Comparison of ENCODE assay signal across 8 cellular contexts in genomic region chr4:602559-602942, GRCh38. TPM values are rescaled to one million over a fixed set of nuclear protein-coding genes. Genes with fewer than 3 reads are reported as not detected.
DNase-seq lines count a peak whose midpoint lies in the region; FAIRE-seq and TF ChIP-seq lines count a peak whose summit lies in the region.

No MANE protein-coding gene starts in this region.

- peak; percentile 6 to 80 for DNase-seq in cardiac muscle cell (ENCODE audit: low read depth in 1 of 2, low spot score in 1 of 2)
- no peak for DNase-seq in cardiac septum (ENCODE audit: low spot score)
- DNase-seq in SK-MEL-5 (ENCODE audit: low read depth, low spot score) = peak; percentile 35
- peak; percentile 79 for DNase-seq in MCF 10A (ENCODE audit: unreplicated experiment)
- DNase-seq in mesothelial cell of epicardium (ENCODE audit: low spot score in 2 of 2, unreplicated experiment in 2 of 2) = peak in 1 of 2 experiments; percentile 63
- DNase-seq in substantia nigra (lab: John Stamatoyannopoulos, UW) = peak in 27 of 49 donors; percentile 12 to 69 (median 44)
- DNase-seq in GM12892 (ENCODE audit: insufficient read length) = no peak
- DNase-seq in dedifferentiated amniotic fluid mesenchymal stem cell (ENCODE audit: extremely low spot score) = no peak

- H3K36me3 Mint-ChIP-seq in MCF 10A (ENCODE audit: insufficient read depth, unreplicated experiment) = no peaks in the 10 kb centered on the region
- no peaks in the 10 kb centered on the region for H3K36me3 Mint-ChIP-seq in mesothelial cell of epicardium

- H3K9me3 ChIP-seq in cardiac muscle cell (ENCODE audit: low read depth) = no peaks in the 10 kb centered on the region

- no peaks in the 10 kb centered on the region for H3K36me3 ChIP-seq in cardiac muscle cell

- FAIRE-seq in GM12892 (lab: Jason Lieb, UNC) = no peak

- no TSS peak for BruUV-seq in MCF 10A (replicated peaks; lab: Mats Ljungman, UMichigan)

- peaks cover 15% of the 10 kb centered on the region for H3K27me3 Mint-ChIP-seq in MCF 10A (ENCODE audit: insufficient read depth, unreplicated experiment)
- peaks cover 57% of the 10 kb centered on the region for H3K27me3 Mint-ChIP-seq in mesothelial cell of epicardium (ENCODE audit: low read depth)

- TF ChIP-seq CTCF in cardiac muscle cell (IDR thresholded peaks at IDR 0.05; ENCODE audit: low read depth, low read length) (peak; percentile 34), MCF 10A (IDR thresholded peaks at IDR 0.05; ENCODE audit: unreplicated experiment) (peak; percentile 97), mesothelial cell of epicardium (IDR thresholded peaks at IDR 0.05; ENCODE audit: unreplicated experiment) (peak; percentile 63)

- POLR2A ChIA-PET in MCF 10A (lab: Yijun Ruan, JAX) = interaction anchor here (0.6 to 2.2 kb wide), 5 partner anchors 14 to 299 kb away, joined by 3 to 11 read pairs (median 3); partner anchors contain the start of genes ATP5ME and MYL5

- in situ Hi-C loops in SK-MEL-5 (cut with HindIII; ENCODE audit: low pct_unique_long_range_greater_than_20kb, low sequenced_read_pairs) = no loop called here

- intact Hi-C loops in cardiac septum (cut with DNase I) = no loop called here
- intact Hi-C loops in MCF 10A (cut with micrococcal nuclease) = loop anchor here (1.0 to 10.0 kb wide), 2 partner anchors 72 to 152 kb away; partner anchors contain the start of genes ATP5ME and MYL5

- H3K4me3 ChIP-seq in cardiac muscle cell = no peak overlapping the region

- H3K4me1 Mint-ChIP-seq in MCF 10A (ENCODE audit: insufficient read depth, unreplicated experiment) (peaks cover 6% of the 10 kb centered on the region), mesothelial cell of epicardium (no peaks in the 10 kb centered on the region)

- H3K27ac ChIP-seq in cardiac muscle cell (no peak overlapping the region), substantia nigra (ENCODE audit: low read depth, low read length, poor library complexity, severe bottlenecking) (no peak overlapping the region)

- CTCF ChIA-PET in MCF 10A (lab: Yijun Ruan, JAX) = interaction anchor here (0.5 to 2.1 kb wide), 15 partner anchors 9 to 1001 kb away, joined by 3 to 14 read pairs (median 4); partner anchors contain the start of genes ATP5ME and MYL5

- no peak overlapping the region for H3K4me3 Mint-ChIP-seq in MCF 10A (ENCODE audit: unreplicated experiment)
- H3K4me3 Mint-ChIP-seq in mesothelial cell of epicardium = no peak overlapping the region

- H3K9me3 Mint-ChIP-seq in MCF 10A (ENCODE audit: unreplicated experiment) (no peaks in the 10 kb centered on the region), mesothelial cell of epicardium (no peaks in the 10 kb centered on the region)

- H3K27ac Mint-ChIP-seq in MCF 10A (ENCODE audit: low read depth, unreplicated experiment) = no peak overlapping the region
- H3K27ac Mint-ChIP-seq in mesothelial cell of epicardium = no peak overlapping the region

- H3K27me3 ChIP-seq in cardiac muscle cell = peaks cover 25% of the 10 kb centered on the region

- H3K4me1 ChIP-seq in cardiac muscle cell (ENCODE audit: low read depth) = no peaks in the 10 kb centered on the region

- TF ChIP-seq POLR2A in GM12892 (IDR thresholded peaks at IDR 0.05; ENCODE audit: low read depth, low read length) = no peak

RNA-seq across cellular contexts. Expression of gene PDE6B, which starts 22.8 kb away (rescaled TPM):
- total RNA-seq in cardiac muscle cell (34.5 and 43.1 TPM in 2 replicates), cardiac septum (4.8 TPM), MCF 10A (2022) (not detected in 2 replicates), mesothelial cell of epicardium (9.0 to 12.0 TPM (median 11.6 TPM) in 3 replicates)
- polyA plus RNA-seq in cardiac muscle cell = 48.1 and 58.5 TPM in 2 replicates
- not detected in 2 replicates for total RNA-seq in SK-MEL-5 (2014; rRNA removed; shearing (Covaris generic))
- 0.23 and 3.5 TPM in 2 replicates for polyA plus RNA-seq in SK-MEL-5 (2015; cell fraction: cytosol; rRNA removed)
- polyA plus RNA-seq in SK-MEL-5 (2015; cell fraction: nucleus; rRNA removed) = not detected in 2 replicates
- polyA plus RNA-seq in GM12892 (2012; ENCODE audit: missing spikeins) = 1.0 TPM

RNA-seq across cellular contexts. Expression of gene TMEM271, which starts 26.5 kb away (rescaled TPM):
- total RNA-seq in cardiac muscle cell = not detected in 2 replicates
- polyA plus RNA-seq in cardiac muscle cell = not detected in 2 replicates
- total RNA-seq in cardiac septum = not detected
- total RNA-seq in SK-MEL-5 (2014; rRNA removed; shearing (Covaris generic)) = not detected in 2 replicates
- polyA plus RNA-seq in SK-MEL-5 (2015; cell fraction: cytosol; rRNA removed) = not detected in 2 replicates
- not detected in 2 replicates for polyA plus RNA-seq in SK-MEL-5 (2015; cell fraction: nucleus; rRNA removed)
- total RNA-seq in MCF 10A (2022) = not detected in 2 replicates
- total RNA-seq in mesothelial cell of epicardium = 0.11 TPM in 1 of 3 replicates, not detected in the others
- polyA plus RNA-seq in GM12892 (2012; ENCODE audit: missing spikeins) = not detected

Comparison
In these comparisons a context has a peak if more than half of its experiments do, and no peak if none do; other contexts are left out.
1. DNase-seq: peak in cardiac muscle cell (2 of 2), SK-MEL-5 (single experiment), MCF 10A (single experiment) and substantia nigra (27 of 49); none in cardiac septum (single experiment), GM12892 (single experiment) and dedifferentiated amniotic fluid mesenchymal stem cell (single experiment).
2. CTCF ChIP-seq: peak in every context shown above with its lines; median percentile 97 in MCF 10A; 63 in mesothelial cell of epicardium; 34 in cardiac muscle cell.